In genomic region chr12:90428881-90429280, GRCh38 we compare ENCODE assay signal across 29 cellular contexts.
DNase-seq lines count a peak whose midpoint lies in the region; ATAC-seq, FAIRE-seq and TF ChIP-seq lines count a peak whose summit lies in the region.
"Had no signal": no experiment of that assay in that cellular context is flagged by ENCODE, and none has a peak within 500 bp of the region (broad histone marks: within the 10 kb centered on the region; RNA-seq: fewer than 3 reads in every experiment).

No MANE protein-coding gene starts in this region.

- DNase-seq in HEK293T (ENCODE audit: extremely low spot score) (peak; percentile 4), NCI-H82 (lab: John Stamatoyannopoulos, UW) (peak; percentile 71), H1 (ENCODE audit: low read depth in 1 of 2, low spot score in 2 of 2) (no peak), AML-193 (lab: John Stamatoyannopoulos, UW) (no peak)
- no peak for DNase-seq in stimulated activated effector memory CD8-positive, alpha-beta T cell treated with anti-CD3 and anti-CD28 coated beads, Interleukin-12 subunit alpha, Interleukin-12 subunit beta, amount 100 ng/mL, for 72 hours (ENCODE audit: low spot score in 2 of 2)
- DNase-seq in activated CD8-positive, alpha-beta memory T cell treated with anti-CD3 and anti-CD28 coated beads, Interleukin-2, amount 50 U/mL, for 48 hours: no peak
- DNase-seq: BE2C; CD8-positive, alpha-beta memory T cell; DMS 273 treated with DMSO at 0.1 percent for 48 hours; DMS79; EL; GDM1; GM23248; HCEC 1CT; IMR-90; KG1; MM.1S; NCI-H1048; NCI-H1417; NCI-H1694 treated with DMSO at 0.1 percent for 48 hours; NCI-H2081 treated with DMSO at 0.1 percent for 48 hours; NCI-H524 treated with DMSO at 0.1 percent for 48 hours; SHP77 had no signal

- H3K9ac ChIP-seq in H1 (replicated peaks in 1 of 4; ENCODE audit: extremely low read depth in 1 of 4, low read depth in 3 of 4, low read length in 3 of 4): no peak overlapping the region
- H3K9ac ChIP-seq: GM23248 had no signal

- peak overlapping the region; percentile 82; the same call in 1 of the 2 replicates for H2AFZ ChIP-seq in H1 (ENCODE audit: low read length)
- H2AFZ ChIP-seq: GM23248 had no signal

- H3K56ac ChIP-seq in H1 (replicated peaks; ENCODE audit: insufficient read length, low read depth, low read length): no peak overlapping the region

- no peak overlapping the region for H4K91ac ChIP-seq in H1 (replicated peaks; ENCODE audit: insufficient read length, low read length)

- H3K9me3 ChIP-seq in H1 (ENCODE audit: insufficient read depth in 2 of 2, low read depth in 1 of 2, low read length in 1 of 2): 0 out of 4 replicates have a peak, but pooled peaks cover 0 to 1% of the 10 kb centered on the region in 2 experiments
- H3K9me3 ChIP-seq: BE2C had no signal

- H2BK15ac ChIP-seq in H1 (ENCODE audit: low read length): no peak overlapping the region

- H3K4me2 ChIP-seq in H1 (ENCODE audit: insufficient read depth in 1 of 2, low read depth in 2 of 2, low read length in 2 of 2): no peak overlapping the region

- H4K8ac ChIP-seq in H1 (ENCODE audit: extremely low read depth, insufficient read depth, low read length): no peak overlapping the region

- CTCF ChIA-PET in HEK293T (lab: Yijun Ruan, JAX): interaction anchor here (0.6 kb wide), 1 partner anchor 30 kb away, joined by 3 read pairs; no protein-coding TSS in a partner anchor
- CTCF ChIA-PET in H1 (lab: Charles Lee; ENCODE audit: partially characterized antibody): no interaction called here

- no peak overlapping the region for H3K4me3 ChIP-seq in H1 (ENCODE audit: extremely low read depth in 1 of 4, insufficient read depth in 2 of 4, low read depth in 3 of 4, low read length in 4 of 4)
- H3K4me3 ChIP-seq: GM23248 had no signal

- H3K79me1 ChIP-seq in H1 (ENCODE audit: low read depth, low read length): no peaks in the 10 kb centered on the region

- POLR2A ChIA-PET in HEK293T (lab: Yijun Ruan, JAX) (no interaction called here), H1 (lab: Charles Lee; ENCODE audit: partially characterized antibody) (no interaction called here)

- H3K27ac ChIP-seq in H1 (ENCODE audit: low read depth, low read length): no peak overlapping the region
- H3K27ac ChIP-seq: GM23248, RWPE1 had no signal

- no peaks in the 10 kb centered on the region for H3K79me2 ChIP-seq in H1 (ENCODE audit: control insufficient read depth in 1 of 2, insufficient read depth in 2 of 2, low read length in 2 of 2)

- no peak overlapping the region for H2BK12ac ChIP-seq in H1 (ENCODE audit: low read depth, low read length)

- no peak for TF ChIP-seq POLR2A in H1 (IDR thresholded peaks at IDR 0.05; ENCODE audit: control extremely low read depth in 1 of 2, low read depth in 2 of 2, low read length in 2 of 2)

- no peak overlapping the region for H3K23ac ChIP-seq in H1 (ENCODE audit: insufficient read length)

- no peak overlapping the region for H3K4me3 Mint-ChIP-seq in stimulated activated effector memory CD8-positive, alpha-beta T cell treated with anti-CD3 and anti-CD28 coated beads, Interleukin-12 subunit alpha, Interleukin-12 subunit beta, amount 100 ng/mL, for 72 hours
- H3K4me3 Mint-ChIP-seq: CD14-positive monocyte; CD8-positive, alpha-beta memory T cell had no signal

- H3K27me3 ChIP-seq in H1 (replicated peaks in 1 of 4; ENCODE audit: control insufficient read depth in 3 of 4, extremely low read depth in 1 of 4, insufficient read depth in 3 of 4, low read length in 3 of 4): no peaks in the 10 kb centered on the region
- H3K27me3 ChIP-seq: BE2C had no signal

- TF ChIP-seq EP300 in H1 (IDR thresholded peaks at IDR 0.05; ENCODE audit: borderline replicate concordance in 1 of 2, low read depth in 2 of 2, low read length in 2 of 2): no peak

- no peak overlapping the region for H2BK120ac ChIP-seq in H1 (replicated peaks; ENCODE audit: low read depth, low read length)

- no peak overlapping the region for H2BK20ac ChIP-seq in H1 (ENCODE audit: low read length)

- no peak overlapping the region for H2AK5ac ChIP-seq in H1 (ENCODE audit: low read depth, low read length)

- WGBS in H1 (ENCODE audit: extremely low coverage in 1 of 2, insufficient coverage in 1 of 2, insufficient read length in 1 of 2, insufficient replicate concordance in 2 of 2, low coverage in 1 of 2, low lambda C conversion rate in 2 of 2, missing lambda C conversion rate in 1 of 2), 2 experiments: 83% methylated on average over 3 of the region's 3 CpGs; no CpG with 5 or more reads in 1 of the 2 experiments

- TF ChIP-seq RAD21 in H1 (IDR thresholded peaks at IDR 0.05 in 1 of 2, conservative IDR thresholded peaks at IDR 0.05 in 1 of 2; ENCODE audit: low read depth in 2 of 2, low read length in 2 of 2): no peak

- H3K4ac ChIP-seq in H1 (replicated peaks; ENCODE audit: insufficient read length, low read depth, low read length): no peak overlapping the region

- no peak overlapping the region for H4K5ac ChIP-seq in H1 (ENCODE audit: insufficient read length, low read depth, low read length)

- H3K36me3 ChIP-seq in H1 (ENCODE audit: control insufficient read depth in 2 of 4, insufficient read depth in 4 of 4, low read length in 3 of 4): no peaks in the 10 kb centered on the region
- H3K36me3 ChIP-seq: BE2C had no signal

- H3K27ac Mint-ChIP-seq in stimulated activated effector memory CD8-positive, alpha-beta T cell treated with anti-CD3 and anti-CD28 coated beads, Interleukin-12 subunit alpha, Interleukin-12 subunit beta, amount 100 ng/mL, for 72 hours: no peak overlapping the region
- H3K27ac Mint-ChIP-seq: CD14-positive monocyte; CD8-positive, alpha-beta memory T cell had no signal

- peak; percentile 47 for ATAC-seq in stimulated activated effector memory CD8-positive, alpha-beta T cell treated with anti-CD3 and anti-CD28 coated beads, Interleukin-12 subunit alpha, Interleukin-12 subunit beta, amount 100 ng/mL, for 72 hours
- no peak for ATAC-seq in SK-N-SH treated with all-trans-retinoic acid at 6 μM for 48 hours
- ATAC-seq in HG03469 (IDR thresholded peaks at IDR 0.05; ENCODE audit: unreplicated experiment): no peak

- TF ChIP-seq CTCF in H1 (IDR thresholded peaks at IDR 0.05; ENCODE audit: control extremely low read depth in 1 of 3, insufficient read depth in 1 of 3, low read depth in 1 of 3, low read length in 3 of 3): no peak

- H3K14ac ChIP-seq in H1 (ENCODE audit: insufficient read length): no peak overlapping the region

- no peaks in the 10 kb centered on the region for H4K20me1 ChIP-seq in H1 (replicated peaks in 1 of 2; ENCODE audit: control insufficient read depth in 1 of 2, insufficient read depth in 2 of 2, low read length in 2 of 2)

- FAIRE-seq in H1 (lab: Jason Lieb, UNC): no peak
- FAIRE-seq: GM12891, GM19239 had no signal

- no peak overlapping the region for H3K18ac ChIP-seq in H1 (ENCODE audit: extremely low read depth, low read length)

- H3K9me3 Mint-ChIP-seq in stimulated activated effector memory CD8-positive, alpha-beta T cell treated with anti-CD3 and anti-CD28 coated beads, Interleukin-12 subunit alpha, Interleukin-12 subunit beta, amount 100 ng/mL, for 72 hours: no peaks in the 10 kb centered on the region

- no peak overlapping the region for H2BK5ac ChIP-seq in H1 (ENCODE audit: low read depth, low read length)

- no peaks in the 10 kb centered on the region for H3K4me1 ChIP-seq in H1 (replicated peaks in 1 of 4; ENCODE audit: control insufficient read depth in 3 of 4, insufficient read depth in 4 of 4, low read length in 3 of 4)
- H3K4me1 ChIP-seq: BE2C had no signal

- H3K23me2 ChIP-seq in H1 (ENCODE audit: low read depth, low read length): no peaks in the 10 kb centered on the region

- H3K36me3 Mint-ChIP-seq in stimulated activated effector memory CD8-positive, alpha-beta T cell treated with anti-CD3 and anti-CD28 coated beads, Interleukin-12 subunit alpha, Interleukin-12 subunit beta, amount 100 ng/mL, for 72 hours: no peaks in the 10 kb centered on the region
- H3K36me3 Mint-ChIP-seq: CD14-positive monocyte; CD8-positive, alpha-beta memory T cell had no signal

- no peaks in the 10 kb centered on the region for H3K4me1 Mint-ChIP-seq in stimulated activated effector memory CD8-positive, alpha-beta T cell treated with anti-CD3 and anti-CD28 coated beads, Interleukin-12 subunit alpha, Interleukin-12 subunit beta, amount 100 ng/mL, for 72 hours
- H3K4me1 Mint-ChIP-seq: CD14-positive monocyte; CD8-positive, alpha-beta memory T cell had no signal

TF ChIP-seq in HEK293T, 16 proteins besides CTCF, POLR2A, EP300 and RAD21:
- TF ChIP-seq NFRKB (IDR thresholded peaks at IDR 0.05): no peak
- TF ChIP-seq BHLHE40 (IDR thresholded peaks at IDR 0.05; ENCODE audit: borderline replicate concordance): no peak

TF ChIP-seq in H1, 55 proteins besides CTCF, POLR2A, EP300 and RAD21 (continues in another document):
- TF ChIP-seq SP2 (IDR thresholded peaks at IDR 0.05; ENCODE audit: low read length) (no peak), KDM4A (IDR thresholded peaks at IDR 0.05; ENCODE audit: low read depth, low read length, severe bottlenecking) (no peak), POLR2AphosphoS5 (IDR thresholded peaks at IDR 0.05; ENCODE audit: low read depth, low read length) (no peak), KDM1A (IDR thresholded peaks at IDR 0.05; ENCODE audit: borderline replicate concordance, low read length) (no peak), RXRA (IDR thresholded peaks at IDR 0.05; ENCODE audit: insufficient read depth, low read depth, low read length) (no peak), HDAC6 (IDR thresholded peaks at IDR 0.05; ENCODE audit: low read depth, low read length) (no peak), EGR1 (IDR thresholded peaks at IDR 0.05; ENCODE audit: borderline replicate concordance, low read depth, low read length) (no peak), GABPA (IDR thresholded peaks at IDR 0.05; ENCODE audit: borderline replicate concordance, insufficient read depth, low read length) (no peak), BCL11A (IDR thresholded peaks at IDR 0.05; ENCODE audit: low read depth in 2 of 2, low read length in 2 of 2) (no peak)

TF ChIP-seq in SK-N-SH treated with all-trans-retinoic acid at 6 μM for 48 hours, 23 proteins besides CTCF, POLR2A, EP300 and RAD21:
- TF ChIP-seq ZNF70 (CRISPR knock-in tag; IDR thresholded peaks at IDR 0.05) (no peak), ZFP30 (CRISPR knock-in tag; IDR thresholded peaks at IDR 0.05) (no peak), RARB (CRISPR knock-in tag; IDR thresholded peaks at IDR 0.05) (no peak), TOX (CRISPR knock-in tag; IDR thresholded peaks at IDR 0.05; ENCODE audit: borderline replicate concordance) (no peak), ARNTL (CRISPR knock-in tag; IDR thresholded peaks at IDR 0.05; ENCODE audit: borderline replicate concordance, low read depth) (no peak), ESRRG (CRISPR knock-in tag; IDR thresholded peaks at IDR 0.05) (no peak), GLIS3 (CRISPR knock-in tag; IDR thresholded peaks at IDR 0.05) (no peak), BACH2 (CRISPR knock-in tag; IDR thresholded peaks at IDR 0.05; ENCODE audit: borderline replicate concordance) (no peak), ZFP3 (CRISPR knock-in tag; IDR thresholded peaks at IDR 0.05) (no peak), PPARA (CRISPR knock-in tag; IDR thresholded peaks at IDR 0.05; ENCODE audit: borderline replicate concordance) (no peak), OSR1 (CRISPR knock-in tag; IDR thresholded peaks at IDR 0.05) (no peak), ZNF8 (CRISPR knock-in tag; IDR thresholded peaks at IDR 0.05) (no peak), ISL1 (CRISPR knock-in tag; IDR thresholded peaks at IDR 0.05) (no peak)
TF ChIP-seq in SK-N-SH treated with all-trans-retinoic acid at 6 μM for 48 hours: peak in this region for 0.

Comparison
In these comparisons a context has a peak if more than half of its experiments do, and no peak if none do; other contexts are left out.
1. DNase-seq: peak in HEK293T (single experiment) and NCI-H82 (single experiment); none in H1 (0 of 2), stimulated activated effector memory CD8-positive, alpha-beta T cell treated with anti-CD3 and anti-CD28 coated beads, Interleukin-12 subunit alpha, Interleukin-12 subunit beta, amount 100 ng/mL, for 72 hours (0 of 2), AML-193 (0 of 2) and activated CD8-positive, alpha-beta memory T cell treated with anti-CD3 and anti-CD28 coated beads, Interleukin-2, amount 50 U/mL, for 48 hours (single experiment).